In genomic region chr1:62732327-62732726, GRCh38 we compare ENCODE assay signal across 22 cellular contexts. TPM values are rescaled to one million over a fixed set of nuclear protein-coding genes. Genes with fewer than 3 reads are reported as not detected.
DNase-seq lines count a peak whose midpoint lies in the region; ATAC-seq and TF ChIP-seq lines count a peak whose summit lies in the region.
"Had no signal": no experiment of that assay in that cellular context is flagged by ENCODE, and none has a peak within 500 bp of the region (broad histone marks: within the 10 kb centered on the region; RNA-seq: fewer than 3 reads in every experiment).

No MANE protein-coding gene starts in this region.

- no peak overlapping the region for H3K4me3 ChIP-seq in left ventricle myocardium inferior
- H3K4me3 ChIP-seq: skin epidermis, thyroid gland had no signal

- H3K36me3 ChIP-seq in left ventricle myocardium inferior, result no peaks in the 10 kb centered on the region
- H3K36me3 ChIP-seq: thyroid gland had no signal

- peaks cover 23% of the 10 kb centered on the region for H3K4me1 ChIP-seq in left ventricle myocardium inferior

- H3K9me3 ChIP-seq in left ventricle myocardium inferior (replicated peaks), result no peaks in the 10 kb centered on the region
- H3K9me3 ChIP-seq: thyroid gland had no signal

- intact Hi-C loops in Right ventricle myocardium superior (cut with DNase I), result no loop called here
- intact Hi-C loops in left ventricle myocardium inferior (cut with micrococcal nuclease), result no loop called here

- peaks cover 13% of the 10 kb centered on the region for H3K27me3 ChIP-seq in left ventricle myocardium inferior (ENCODE audit: low read depth)
- H3K27me3 ChIP-seq: thyroid gland had no signal

- ATAC-seq in Right ventricle myocardium superior (ENCODE audit: poor library complexity), result peak; percentile 39
- no peak for ATAC-seq in activated naive CD8-positive, alpha-beta T cell treated with anti-CD3 and anti-CD28 coated beads, Interleukin-2, amount 50 U/mL, for 24 hours
- ATAC-seq: stimulated activated naive CD8-positive, alpha-beta T cell treated with anti-CD3 and anti-CD28 coated beads, Interleukin-15, amount 100 ng/mL, for 72 hours had no signal

- no peak overlapping the region for H3K4me3 Mint-ChIP-seq in activated naive CD8-positive, alpha-beta T cell treated with anti-CD3 and anti-CD28 coated beads, Interleukin-2, amount 50 U/mL, for 24 hours
- H3K4me3 Mint-ChIP-seq: B cell; IgD-negative memory B cell; memory B cell; stimulated activated naive CD8-positive, alpha-beta T cell treated with anti-CD3 and anti-CD28 coated beads, Interleukin-15, amount 100 ng/mL, for 72 hours had no signal

- H3K27me3 Mint-ChIP-seq in activated naive CD8-positive, alpha-beta T cell treated with anti-CD3 and anti-CD28 coated beads, Interleukin-2, amount 50 U/mL, for 24 hours, result peaks cover 3% of the 10 kb centered on the region
- H3K27me3 Mint-ChIP-seq: stimulated activated naive CD8-positive, alpha-beta T cell treated with anti-CD3 and anti-CD28 coated beads, Interleukin-15, amount 100 ng/mL, for 72 hours had no signal

- no peaks in the 10 kb centered on the region for H3K9me3 Mint-ChIP-seq in activated naive CD8-positive, alpha-beta T cell treated with anti-CD3 and anti-CD28 coated beads, Interleukin-2, amount 50 U/mL, for 24 hours
- H3K9me3 Mint-ChIP-seq: IgD-negative memory B cell; memory B cell; stimulated activated naive CD8-positive, alpha-beta T cell treated with anti-CD3 and anti-CD28 coated beads, Interleukin-15, amount 100 ng/mL, for 72 hours had no signal

- no peaks in the 10 kb centered on the region for H3K4me1 Mint-ChIP-seq in activated naive CD8-positive, alpha-beta T cell treated with anti-CD3 and anti-CD28 coated beads, Interleukin-2, amount 50 U/mL, for 24 hours
- H3K4me1 Mint-ChIP-seq: B cell; IgD-negative memory B cell; stimulated activated naive CD8-positive, alpha-beta T cell treated with anti-CD3 and anti-CD28 coated beads, Interleukin-15, amount 100 ng/mL, for 72 hours had no signal

- no peak overlapping the region for H3K27ac ChIP-seq in left ventricle myocardium inferior (replicated peaks)
- H3K27ac ChIP-seq: skin epidermis, thyroid gland had no signal

- no peak for DNase-seq in Right ventricle myocardium superior
- DNase-seq in left ventricle myocardium inferior, result no peak
- peak; percentile 51 for DNase-seq in fibroblast of peridontal ligament (ENCODE audit: extremely low read depth)
- peak; percentile 28 for DNase-seq in midbrain (lab: John Stamatoyannopoulos, UW)
- DNase-seq in superior temporal gyrus (ENCODE audit: extremely low spot score), result no peak
- DNase-seq in ureter (ENCODE audit: low spot score), result no peak
- DNase-seq in activated naive CD8-positive, alpha-beta T cell treated with anti-CD3 and anti-CD28 coated beads, Interleukin-2, amount 50 U/mL, for 24 hours, result no peak
- DNase-seq in NCI-H2081 treated with DMSO at 0.1 percent for 48 hours (lab: John Stamatoyannopoulos, UW), result no peak
- DNase-seq: activated CD4-positive, alpha-beta T cell treated with anti-CD3 and anti-CD28 coated beads for 4 hours; activated CD8-positive, alpha-beta memory T cell treated with anti-CD3 and anti-CD28 coated beads for 24 hours; activated effector memory CD4-positive, alpha-beta T cell treated with anti-CD3 and anti-CD28 coated beads, Interleukin-2, amount 50 U/mL, for 16 hours; cerebellar nuclear complex; glutamatergic neuron; NCI-H1105 treated with DMSO at 0.1 percent for 48 hours; NCI-H2081; stimulated activated CD8-positive, alpha-beta memory T cell treated with anti-CD3 and anti-CD28 coated beads, Interleukin-4, amount 100 ng/mL, for 48 hours; stimulated activated naive CD8-positive, alpha-beta T cell treated with anti-CD3 and anti-CD28 coated beads, Interleukin-15, amount 100 ng/mL, for 72 hours; thyroid gland had no signal

- no peaks in the 10 kb centered on the region for H3K36me3 Mint-ChIP-seq in activated naive CD8-positive, alpha-beta T cell treated with anti-CD3 and anti-CD28 coated beads, Interleukin-2, amount 50 U/mL, for 24 hours (ENCODE audit: low read depth)
- H3K36me3 Mint-ChIP-seq: IgD-negative memory B cell had no signal

- no peak overlapping the region for H3K27ac Mint-ChIP-seq in activated naive CD8-positive, alpha-beta T cell treated with anti-CD3 and anti-CD28 coated beads, Interleukin-2, amount 50 U/mL, for 24 hours
- H3K27ac Mint-ChIP-seq: B cell; IgD-negative memory B cell; memory B cell; stimulated activated naive CD8-positive, alpha-beta T cell treated with anti-CD3 and anti-CD28 coated beads, Interleukin-15, amount 100 ng/mL, for 72 hours had no signal

- TF ChIP-seq CTCF in left ventricle myocardium inferior (IDR thresholded peaks at IDR 0.05; ENCODE audit: borderline replicate concordance), result no peak

RNA-seq across cellular contexts. Expression of gene DOCK7, which starts 44.1 kb away (rescaled TPM):
- total RNA-seq in Right ventricle myocardium superior, result 7.7 TPM
- 10.2 TPM for total RNA-seq in left ventricle myocardium inferior
- total RNA-seq in ureter, result 61.4 TPM

RNA-seq across cellular contexts. Expression of gene ATG4C, which starts 51.6 kb away (rescaled TPM):
- total RNA-seq in Right ventricle myocardium superior, result 11.5 TPM
- 10.9 TPM for total RNA-seq in left ventricle myocardium inferior
- 6.5 TPM for total RNA-seq in ureter

Comparison
In these comparisons a context has a peak if more than half of its experiments do, and no peak if none do; other contexts are left out.
1. DNase-seq: peak in fibroblast of peridontal ligament (single experiment) and midbrain (single experiment); none in Right ventricle myocardium superior (single experiment), left ventricle myocardium inferior (single experiment), superior temporal gyrus (single experiment), ureter (single experiment), activated naive CD8-positive, alpha-beta T cell treated with anti-CD3 and anti-CD28 coated beads, Interleukin-2, amount 50 U/mL, for 24 hours (single experiment) and NCI-H2081 treated with DMSO at 0.1 percent for 48 hours (single experiment).